In genomic region chr6:13535306-13535705, GRCh38 we compare ENCODE assay signal across 1 cellular context.
TF ChIP-seq lines count a peak whose summit lies in the region.

No MANE protein-coding gene starts in this region.

TF ChIP-seq in GM23338, 12 proteins besides CTCF, POLR2A, EP300 and RAD21 (continued from another document):
- no peak for TF ChIP-seq ETS1 (IDR thresholded peaks at IDR 0.05)
- TF ChIP-seq EZH2 (IDR thresholded peaks at IDR 0.05; ENCODE audit: low read depth, unreplicated experiment): no peak
- TF ChIP-seq EZH2phosphoT487 (IDR thresholded peaks at IDR 0.05; ENCODE audit: unreplicated experiment): no peak
- TF ChIP-seq, protein P1, sequence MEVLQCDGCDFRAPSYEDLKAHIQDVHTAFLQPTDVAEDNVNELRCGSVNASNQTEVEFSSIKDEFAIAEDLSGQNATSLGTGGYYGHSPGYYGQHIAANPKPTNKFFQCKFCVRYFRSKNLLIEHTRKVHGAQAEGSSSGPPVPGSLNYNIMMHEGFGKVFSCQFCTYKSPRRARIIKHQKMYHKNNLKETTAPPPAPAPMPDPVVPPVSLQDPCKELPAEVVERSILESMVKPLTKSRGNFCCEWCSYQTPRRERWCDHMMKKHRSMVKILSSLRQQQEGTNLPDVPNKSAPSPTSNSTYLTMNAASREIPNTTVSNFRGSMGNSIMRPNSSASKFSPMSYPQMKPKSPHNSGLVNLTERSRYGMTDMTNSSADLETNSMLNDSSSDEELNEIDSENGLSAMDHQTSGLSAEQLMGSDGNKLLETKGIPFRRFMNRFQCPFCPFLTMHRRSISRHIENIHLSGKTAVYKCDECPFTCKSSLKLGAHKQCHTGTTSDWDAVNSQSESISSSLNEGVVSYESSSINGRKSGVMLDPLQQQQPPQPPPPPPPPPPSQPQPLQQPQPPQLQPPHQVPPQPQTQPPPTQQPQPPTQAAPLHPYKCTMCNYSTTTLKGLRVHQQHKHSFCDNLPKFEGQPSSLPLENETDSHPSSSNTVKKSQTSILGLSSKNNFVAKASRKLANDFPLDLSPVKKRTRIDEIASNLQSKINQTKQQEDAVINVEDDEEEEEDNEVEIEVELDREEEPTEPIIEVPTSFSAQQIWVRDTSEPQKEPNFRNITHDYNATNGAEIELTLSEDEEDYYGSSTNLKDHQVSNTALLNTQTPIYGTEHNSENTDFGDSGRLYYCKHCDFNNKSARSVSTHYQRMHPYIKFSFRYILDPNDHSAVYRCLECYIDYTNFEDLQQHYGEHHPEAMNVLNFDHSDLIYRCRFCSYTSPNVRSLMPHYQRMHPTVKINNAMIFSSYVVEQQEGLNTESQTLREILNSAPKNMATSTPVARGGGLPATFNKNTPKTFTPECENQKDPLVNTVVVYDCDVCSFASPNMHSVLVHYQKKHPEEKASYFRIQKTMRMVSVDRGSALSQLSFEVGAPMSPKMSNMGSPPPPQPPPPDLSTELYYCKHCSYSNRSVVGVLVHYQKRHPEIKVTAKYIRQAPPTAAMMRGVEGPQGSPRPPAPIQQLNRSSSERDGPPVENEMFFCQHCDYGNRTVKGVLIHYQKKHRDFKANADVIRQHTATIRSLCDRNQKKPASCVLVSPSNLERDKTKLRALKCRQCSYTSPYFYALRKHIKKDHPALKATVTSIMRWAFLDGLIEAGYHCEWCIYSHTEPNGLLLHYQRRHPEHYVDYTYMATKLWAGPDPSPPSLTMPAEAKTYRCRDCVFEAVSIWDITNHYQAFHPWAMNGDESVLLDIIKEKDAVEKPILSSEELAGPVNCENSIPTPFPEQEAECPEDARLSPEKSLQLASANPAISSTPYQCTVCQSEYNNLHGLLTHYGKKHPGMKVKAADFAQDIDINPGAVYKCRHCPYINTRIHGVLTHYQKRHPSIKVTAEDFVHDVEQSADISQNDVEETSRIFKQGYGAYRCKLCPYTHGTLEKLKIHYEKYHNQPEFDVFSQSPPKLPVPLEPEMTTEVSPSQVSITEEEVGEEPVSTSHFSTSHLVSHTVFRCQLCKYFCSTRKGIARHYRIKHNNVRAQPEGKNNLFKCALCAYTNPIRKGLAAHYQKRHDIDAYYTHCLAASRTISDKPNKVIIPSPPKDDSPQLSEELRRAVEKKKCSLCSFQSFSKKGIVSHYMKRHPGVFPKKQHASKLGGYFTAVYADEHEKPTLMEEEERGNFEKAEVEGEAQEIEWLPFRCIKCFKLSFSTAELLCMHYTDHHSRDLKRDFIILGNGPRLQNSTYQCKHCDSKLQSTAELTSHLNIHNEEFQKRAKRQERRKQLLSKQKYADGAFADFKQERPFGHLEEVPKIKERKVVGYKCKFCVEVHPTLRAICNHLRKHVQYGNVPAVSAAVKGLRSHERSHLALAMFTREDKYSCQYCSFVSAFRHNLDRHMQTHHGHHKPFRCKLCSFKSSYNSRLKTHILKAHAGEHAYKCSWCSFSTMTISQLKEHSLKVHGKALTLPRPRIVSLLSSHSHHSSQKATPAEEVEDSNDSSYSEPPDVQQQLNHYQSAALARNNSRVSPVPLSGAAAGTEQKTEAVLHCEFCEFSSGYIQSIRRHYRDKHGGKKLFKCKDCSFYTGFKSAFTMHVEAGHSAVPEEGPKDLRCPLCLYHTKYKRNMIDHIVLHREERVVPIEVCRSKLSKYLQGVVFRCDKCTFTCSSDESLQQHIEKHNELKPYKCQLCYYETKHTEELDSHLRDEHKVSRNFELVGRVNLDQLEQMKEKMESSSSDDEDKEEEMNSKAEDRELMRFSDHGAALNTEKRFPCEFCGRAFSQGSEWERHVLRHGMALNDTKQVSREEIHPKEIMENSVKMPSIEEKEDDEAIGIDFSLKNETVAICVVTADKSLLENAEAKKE (CRISPR knock-in tag; IDR thresholded peaks at IDR 0.05): no peak
- no peak for TF ChIP-seq STAT1 (IDR thresholded peaks at IDR 0.05; ENCODE audit: unreplicated experiment)
- no peak for TF ChIP-seq NANOG (IDR thresholded peaks at IDR 0.05; ENCODE audit: borderline replicate concordance)
- TF ChIP-seq ZNF331 (CRISPR knock-in tag; IDR thresholded peaks at IDR 0.05; ENCODE audit: low read depth): no peak
- TF ChIP-seq POLR2AphosphoS5 (IDR thresholded peaks at IDR 0.05; ENCODE audit: low read depth): no peak
- TF ChIP-seq, protein P2, sequence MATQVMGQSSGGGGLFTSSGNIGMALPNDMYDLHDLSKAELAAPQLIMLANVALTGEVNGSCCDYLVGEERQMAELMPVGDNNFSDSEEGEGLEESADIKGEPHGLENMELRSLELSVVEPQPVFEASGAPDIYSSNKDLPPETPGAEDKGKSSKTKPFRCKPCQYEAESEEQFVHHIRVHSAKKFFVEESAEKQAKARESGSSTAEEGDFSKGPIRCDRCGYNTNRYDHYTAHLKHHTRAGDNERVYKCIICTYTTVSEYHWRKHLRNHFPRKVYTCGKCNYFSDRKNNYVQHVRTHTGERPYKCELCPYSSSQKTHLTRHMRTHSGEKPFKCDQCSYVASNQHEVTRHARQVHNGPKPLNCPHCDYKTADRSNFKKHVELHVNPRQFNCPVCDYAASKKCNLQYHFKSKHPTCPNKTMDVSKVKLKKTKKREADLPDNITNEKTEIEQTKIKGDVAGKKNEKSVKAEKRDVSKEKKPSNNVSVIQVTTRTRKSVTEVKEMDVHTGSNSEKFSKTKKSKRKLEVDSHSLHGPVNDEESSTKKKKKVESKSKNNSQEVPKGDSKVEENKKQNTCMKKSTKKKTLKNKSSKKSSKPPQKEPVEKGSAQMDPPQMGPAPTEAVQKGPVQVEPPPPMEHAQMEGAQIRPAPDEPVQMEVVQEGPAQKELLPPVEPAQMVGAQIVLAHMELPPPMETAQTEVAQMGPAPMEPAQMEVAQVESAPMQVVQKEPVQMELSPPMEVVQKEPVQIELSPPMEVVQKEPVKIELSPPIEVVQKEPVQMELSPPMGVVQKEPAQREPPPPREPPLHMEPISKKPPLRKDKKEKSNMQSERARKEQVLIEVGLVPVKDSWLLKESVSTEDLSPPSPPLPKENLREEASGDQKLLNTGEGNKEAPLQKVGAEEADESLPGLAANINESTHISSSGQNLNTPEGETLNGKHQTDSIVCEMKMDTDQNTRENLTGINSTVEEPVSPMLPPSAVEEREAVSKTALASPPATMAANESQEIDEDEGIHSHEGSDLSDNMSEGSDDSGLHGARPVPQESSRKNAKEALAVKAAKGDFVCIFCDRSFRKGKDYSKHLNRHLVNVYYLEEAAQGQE (IDR thresholded peaks at IDR 0.05; ENCODE audit: unreplicated experiment): no peak
TF ChIP-seq in GM23338: peak in this region for 0.
